ENCODE assay signal across 18 cellular contexts in genomic region chr10:132064082-132064755, GRCh38. TPM values are rescaled to one million over a fixed set of nuclear protein-coding genes. Genes with fewer than 3 reads are reported as not detected.
A peak's percentile ranks its signal among the peaks of the same experiment; 100 is the strongest.
DNase-seq lines count a peak whose midpoint lies in the region; ATAC-seq and TF ChIP-seq lines count a peak whose summit lies in the region.
"Had no signal": no experiment of that assay in that cellular context is flagged by ENCODE, and none has a peak within 500 bp of the region (broad histone marks: within the 10 kb centered on the region; RNA-seq: fewer than 3 reads in every experiment).

No MANE protein-coding gene starts in this region.

- DNase-seq in T-cell: no peak
- no peak for DNase-seq in Right ventricle myocardium inferior (ENCODE audit: missing footprints)
- peak; percentile 59 for DNase-seq in midbrain (lab: John Stamatoyannopoulos, UW)
- DNase-seq in upper lobe of right lung: peak; percentile 59
- no peak for DNase-seq in activated CD4-positive, alpha-beta T cell treated with anti-CD3 and anti-CD28 coated beads for 36 hours
- DNase-seq in HCEC 1CT: no peak
- DNase-seq: activated CD4-positive, CD25-positive, alpha-beta regulatory T cell treated with anti-CD3 and anti-CD28 coated beads, Interleukin-2, amount 50 U/mL, for 72 hours; Calu3; effector CD8-positive, alpha-beta T cell; GDM1; NCI-H1694; SIG-M5; stimulated activated CD4-positive, alpha-beta T cell treated with anti-CD3 and anti-CD28 coated beads, Interleukin-2, amount 100 ng/mL, for 48 hours had no signal

- peak overlapping the region in 2 of 3 donors; percentile 34 to 79 for H3K4me3 Mint-ChIP-seq in T-cell
- H3K4me3 Mint-ChIP-seq in activated CD4-positive, alpha-beta T cell treated with anti-CD3 and anti-CD28 coated beads for 36 hours: no peak overlapping the region
- H3K4me3 Mint-ChIP-seq: T-helper 2 cell treated with Interferon-gamma antibody and Interleukin-4, amounts not matched to agents 5 μg/mL and 100 μg/mL, for 36 hours had no signal

- no peaks in the 10 kb centered on the region for H3K9me3 Mint-ChIP-seq in T-cell
- H3K9me3 Mint-ChIP-seq in activated CD4-positive, alpha-beta T cell treated with anti-CD3 and anti-CD28 coated beads for 36 hours (ENCODE audit: low read depth): no peaks in the 10 kb centered on the region
- H3K9me3 Mint-ChIP-seq: T-helper 2 cell treated with Interferon-gamma antibody and Interleukin-4, amounts not matched to agents 5 μg/mL and 100 μg/mL, for 36 hours had no signal

- CTCF ChIA-PET in T-cell (lab: Charles Lee): interaction anchor here in 1 of 2 donors (0.5 kb wide), 1 partner anchor 252 kb away, joined by 3 read pairs; no protein-coding TSS in a partner anchor
- CTCF ChIA-PET in activated CD4-positive, alpha-beta T cell treated with anti-CD3 and anti-CD28 coated beads for 36 hours (lab: Charles Lee): no interaction called here

- no peaks in the 10 kb centered on the region for H3K36me3 Mint-ChIP-seq in T-cell
- no peaks in the 10 kb centered on the region for H3K36me3 Mint-ChIP-seq in activated CD4-positive, alpha-beta T cell treated with anti-CD3 and anti-CD28 coated beads for 36 hours (ENCODE audit: low read depth)

- peaks cover 3 to 17% of the 10 kb centered on the region in 2 donors for H3K27me3 Mint-ChIP-seq in T-cell
- peaks cover 6% of the 10 kb centered on the region for H3K27me3 Mint-ChIP-seq in activated CD4-positive, alpha-beta T cell treated with anti-CD3 and anti-CD28 coated beads for 36 hours

- no peak overlapping the region for H3K4me3 ChIP-seq in upper lobe of right lung
- H3K4me3 ChIP-seq: GM12878 had no signal

- H3K36me3 ChIP-seq in upper lobe of right lung: no peaks in the 10 kb centered on the region

- H3K9me3 ChIP-seq in upper lobe of right lung: no peaks in the 10 kb centered on the region

- H3K27ac Mint-ChIP-seq in T-cell: no peak overlapping the region
- H3K27ac Mint-ChIP-seq in activated CD4-positive, alpha-beta T cell treated with anti-CD3 and anti-CD28 coated beads for 36 hours: no peak overlapping the region
- H3K27ac Mint-ChIP-seq: T-helper 2 cell treated with Interferon-gamma antibody and Interleukin-4, amounts not matched to agents 5 μg/mL and 100 μg/mL, for 36 hours had no signal

- H3K27me3 ChIP-seq in upper lobe of right lung: no peaks in the 10 kb centered on the region

- H3K4me1 ChIP-seq in upper lobe of right lung: peaks cover 10% of the 10 kb centered on the region

- H3K27ac ChIP-seq in upper lobe of right lung: no peak overlapping the region

- peaks cover 10 to 14% (median 10%) of the 10 kb centered on the region in 3 donors for H3K4me1 Mint-ChIP-seq in T-cell
- H3K4me1 Mint-ChIP-seq in activated CD4-positive, alpha-beta T cell treated with anti-CD3 and anti-CD28 coated beads for 36 hours: peaks cover 7% of the 10 kb centered on the region

- TF ChIP-seq CTCF in upper lobe of right lung (IDR thresholded peaks at IDR 0.05): no peak

- ATAC-seq in T-cell (replicated peaks in 1 of 4): no peak
- ATAC-seq in Right ventricle myocardium inferior: peak; percentile 26
- no peak for ATAC-seq in upper lobe of right lung
- no peak for ATAC-seq in GM21367 (IDR thresholded peaks at IDR 0.05; ENCODE audit: unreplicated experiment)
- no peak for ATAC-seq in activated CD4-positive, alpha-beta T cell treated with anti-CD3 and anti-CD28 coated beads for 36 hours
- ATAC-seq in HG02759 (IDR thresholded peaks at IDR 0.05; ENCODE audit: unreplicated experiment): no peak
- ATAC-seq: GM12878 had no signal

- POLR2A ChIA-PET in T-cell (lab: Charles Lee): no interaction called here
- POLR2A ChIA-PET in activated CD4-positive, alpha-beta T cell treated with anti-CD3 and anti-CD28 coated beads for 36 hours (lab: Charles Lee): no interaction called here

- intact Hi-C loops in Right ventricle myocardium inferior (cut with DNase I): no loop called here
- intact Hi-C loops in upper lobe of right lung (cut with DNase I): no loop called here
- intact Hi-C loops in activated CD4-positive, alpha-beta T cell treated with anti-CD3 and anti-CD28 coated beads for 36 hours (cut with DNase I, micrococcal nuclease): no loop called here

RNA-seq across cellular contexts. Expression of gene JAKMIP3, which starts 1.5 kb away (rescaled TPM):
- total RNA-seq in T-cell (under 1 TPM; 0.32 to 0.98 (median 0.50) TPM), Right ventricle myocardium inferior (1.6 TPM), upper lobe of right lung (0.32 TPM)
- under 1 TPM; 0.34 to 0.35 TPM for total RNA-seq in activated CD4-positive, alpha-beta T cell treated with anti-CD3 and anti-CD28 coated beads for 36 hours
- total RNA-seq: GM12878, MCF 10A had no signal

Comparison
In these comparisons a context has a peak if more than half of its experiments do, and no peak if none do; other contexts are left out.
1. DNase-seq: peak in midbrain (single experiment) and upper lobe of right lung (single experiment); none in T-cell (0 of 34), Right ventricle myocardium inferior (single experiment), activated CD4-positive, alpha-beta T cell treated with anti-CD3 and anti-CD28 coated beads for 36 hours (single experiment) and HCEC 1CT (single experiment).